Comparison of ENCODE assay signal across 10 cellular contexts in genomic region chr7:46930336-46930735, GRCh38.
DNase-seq lines count a peak whose midpoint lies in the region; ATAC-seq, FAIRE-seq and TF ChIP-seq lines count a peak whose summit lies in the region.
"Had no signal": no experiment of that assay in that cellular context is flagged by ENCODE, and none has a peak within 500 bp of the region (broad histone marks: within the 10 kb centered on the region; RNA-seq: fewer than 3 reads in every experiment).

No MANE protein-coding gene starts in this region.

- H3K9ac ChIP-seq in endothelial cell of umbilical vein (replicated peaks; ENCODE audit: extremely low read depth, insufficient read depth, low read length), result no peak overlapping the region

- no peaks in the 10 kb centered on the region for H4K20me1 ChIP-seq in endothelial cell of umbilical vein (replicated peaks; ENCODE audit: control insufficient read depth, extremely low read depth, insufficient read depth, low read length)

- TF ChIP-seq POLR2A in endothelial cell of umbilical vein (IDR thresholded peaks at IDR 0.05; ENCODE audit: low read depth, low read length) (no peak), GM12891 (IDR thresholded peaks at IDR 0.05; ENCODE audit: low read depth, low read length) (no peak)

- DNase-seq in GM04503 (ENCODE audit: low read depth), result peak; percentile 84
- peak; percentile 94 for DNase-seq in NCI-H226
- DNase-seq in endothelial cell of umbilical vein (ENCODE audit: low read depth, low spot score), result peak; percentile 9
- DNase-seq in osteocyte (ENCODE audit: extremely low spot score, unreplicated experiment), result no peak
- no peak for DNase-seq in inferior parietal cortex (ENCODE audit: extremely low spot score)
- no peak for DNase-seq in GM12891 (ENCODE audit: insufficient read length, low spot score)
- DNase-seq in NCI-H2029 treated with DMSO at 0.1 percent for 48 hours (lab: John Stamatoyannopoulos, UW), result no peak
- DNase-seq: activated naive CD4-positive, alpha-beta T cell; NCI-H2107 had no signal

- FAIRE-seq in endothelial cell of umbilical vein (lab: Jason Lieb, UNC), result no peak
- no peak for FAIRE-seq in GM12891 (lab: Jason Lieb, UNC)

- no peak overlapping the region for H2AFZ ChIP-seq in endothelial cell of umbilical vein (ENCODE audit: low read depth, low read length)

- CTCF ChIA-PET in endothelial cell of umbilical vein (lab: Charles Lee), result no interaction called here

- POLR2A ChIA-PET in endothelial cell of umbilical vein (lab: Charles Lee), result no interaction called here

- dilution Hi-C loops in endothelial cell of umbilical vein (cut with MboI; ENCODE audit: extremely low pct_ligation_motif_present, low sequenced_read_pairs), result no loop called here

- H3K27me3 Mint-ChIP-seq in osteocyte (ENCODE audit: unreplicated experiment), result no peaks in the 10 kb centered on the region

- no peaks in the 10 kb centered on the region for H3K9me1 ChIP-seq in endothelial cell of umbilical vein (replicated peaks; ENCODE audit: control insufficient read depth, extremely low read depth, insufficient read depth, low read length)

- ATAC-seq in GM21360 (IDR thresholded peaks at IDR 0.05; ENCODE audit: unreplicated experiment), result no peak

- H3K4me2 ChIP-seq in endothelial cell of umbilical vein (ENCODE audit: insufficient read depth, low read length), result no peak overlapping the region

- no peaks in the 10 kb centered on the region for H3K36me3 Mint-ChIP-seq in osteocyte (ENCODE audit: unreplicated experiment)

- peaks cover 6% of the 10 kb centered on the region for H3K9me3 Mint-ChIP-seq in osteocyte (ENCODE audit: unreplicated experiment)

- intact Hi-C loops in endothelial cell of umbilical vein (cut with micrococcal nuclease), result loop anchor here (5.0 kb wide), 1 partner anchor 168 kb away; no protein-coding TSS in a partner anchor

- no peaks in the 10 kb centered on the region for H3K9me3 ChIP-seq in endothelial cell of umbilical vein (replicated peaks; ENCODE audit: control insufficient read depth, insufficient read depth, low read length)

- H3K27ac ChIP-seq in endothelial cell of umbilical vein (ENCODE audit: insufficient read depth, low read depth, low read length), result no peak overlapping the region

- H3K4me3 Mint-ChIP-seq in osteocyte (ENCODE audit: unreplicated experiment), result no peak overlapping the region

- no peaks in the 10 kb centered on the region for H3K79me2 ChIP-seq in endothelial cell of umbilical vein (ENCODE audit: control insufficient read depth, insufficient read depth, low read length)

- peaks cover 8% of the 10 kb centered on the region for H3K4me1 ChIP-seq in endothelial cell of umbilical vein (ENCODE audit: control insufficient read depth, extremely low read depth, insufficient read depth, low read length)

- peak overlapping the region; percentile 73 for H3K27ac Mint-ChIP-seq in osteocyte (ENCODE audit: unreplicated experiment)

- H3K36me3 ChIP-seq in endothelial cell of umbilical vein (ENCODE audit: control insufficient read depth in 2 of 2, extremely low read depth in 1 of 2, insufficient read depth in 2 of 2, low read length in 2 of 2), result no peaks in the 10 kb centered on the region

- H3K4me1 Mint-ChIP-seq in osteocyte (ENCODE audit: unreplicated experiment), result peaks cover 45% of the 10 kb centered on the region

- H3K4me3 ChIP-seq in endothelial cell of umbilical vein (replicated peaks in 1 of 3; ENCODE audit: insufficient read depth in 1 of 3, low read depth in 1 of 3, low read length in 3 of 3), result no peak overlapping the region

- H3K27me3 ChIP-seq in endothelial cell of umbilical vein (ENCODE audit: control insufficient read depth in 2 of 2, insufficient read depth in 2 of 2, low read length in 2 of 2), result no peaks in the 10 kb centered on the region

- no TSS peak for BruUV-seq in endothelial cell of umbilical vein (replicated peaks; lab: Mats Ljungman, UMichigan)

- TF ChIP-seq CTCF in endothelial cell of umbilical vein (IDR thresholded peaks at IDR 0.05; ENCODE audit: extremely low read depth in 1 of 2, insufficient read depth in 1 of 2, low read depth in 1 of 2, low read length in 2 of 2), result no peak
- TF ChIP-seq CTCF in osteocyte (IDR thresholded peaks at IDR 0.05), result no peak

TF ChIP-seq in endothelial cell of umbilical vein, 7 proteins besides CTCF, POLR2A, EP300 and RAD21:
- TF ChIP-seq GATA2 (IDR thresholded peaks at IDR 0.05; ENCODE audit: insufficient read depth, insufficient read length, low read depth, low read length) (no peak), MAX (IDR thresholded peaks at IDR 0.05; ENCODE audit: insufficient read depth, insufficient read length) (no peak), FOS (IDR thresholded peaks at IDR 0.05; ENCODE audit: borderline replicate concordance, insufficient read depth, low read length) (peak; percentile 58), MYC (IDR thresholded peaks at IDR 0.05; ENCODE audit: low read depth, low read length) (no peak)
TF ChIP-seq in endothelial cell of umbilical vein: peak in this region for 1.

TF ChIP-seq in GM12891, 5 proteins besides CTCF, POLR2A, EP300 and RAD21:
- TF ChIP-seq SPI1 (IDR thresholded peaks at IDR 0.05; ENCODE audit: low read depth, low read length), result no peak
- no peak for TF ChIP-seq PAX5 (IDR thresholded peaks at IDR 0.05; ENCODE audit: insufficient read depth, low read length, severe bottlenecking)
- no peak for TF ChIP-seq POU2F2 (IDR thresholded peaks at IDR 0.05; ENCODE audit: low read depth, low read length)
- no peak for TF ChIP-seq POLR2AphosphoS5 (IDR thresholded peaks at IDR 0.05; ENCODE audit: low read depth, low read length)
- no peak for TF ChIP-seq TAF1 (IDR thresholded peaks at IDR 0.05; ENCODE audit: low read depth, low read length)

Comparison
In these comparisons a context has a peak if more than half of its experiments do, and no peak if none do; other contexts are left out.
1. DNase-seq: peak in GM04503 (single experiment), NCI-H226 (single experiment) and endothelial cell of umbilical vein (single experiment); none in osteocyte (single experiment), inferior parietal cortex (single experiment), GM12891 (single experiment) and NCI-H2029 treated with DMSO at 0.1 percent for 48 hours (single experiment).